Comparison of ENCODE assay signal across 8 cellular contexts in genomic region chr7:148941598-148942280, GRCh38. TPM values are rescaled to one million over a fixed set of nuclear protein-coding genes. Genes with fewer than 3 reads are reported as not detected.
DNase-seq lines count a peak whose midpoint lies in the region; ATAC-seq and TF ChIP-seq lines count a peak whose summit lies in the region.

No MANE protein-coding gene starts in this region.

- no peak overlapping the region for H3K14ac ChIP-seq in IMR-90 (replicated peaks; ENCODE audit: low read depth, low read length)

- no peak overlapping the region for H2AK5ac ChIP-seq in IMR-90 (ENCODE audit: low read depth, low read length)

- no peaks in the 10 kb centered on the region for H3K4me1 ChIP-seq in BE2C
- H3K4me1 ChIP-seq in IMR-90 (ENCODE audit: control insufficient read depth, insufficient read depth, low read length), result no peaks in the 10 kb centered on the region
- H3K4me1 ChIP-seq in OCI-LY7 (ENCODE audit: insufficient read depth, low read length, poor library complexity, severe bottlenecking), result peaks cover 13% of the 10 kb centered on the region
- H3K4me1 ChIP-seq in subcutaneous abdominal adipose tissue (ENCODE audit: control insufficient read depth in 5 of 5, insufficient read depth in 5 of 5, low read length in 5 of 5), result peaks cover 2 to 16% (median 14%) of the 10 kb centered on the region in 5 donors

- no peak overlapping the region for H4K91ac ChIP-seq in IMR-90 (ENCODE audit: insufficient read depth, low read depth, low read length)

- TF ChIP-seq RAD21 in IMR-90 (IDR thresholded peaks at IDR 0.05; ENCODE audit: low read length) (peak; percentile 41), neural cell (conservative IDR thresholded peaks at IDR 0.05) (no peak)

- H3K9me3 ChIP-seq in BE2C, result no peaks in the 10 kb centered on the region
- H3K9me3 ChIP-seq in IMR-90 (ENCODE audit: control insufficient read depth, insufficient read depth, low read length), result no peaks in the 10 kb centered on the region
- no peaks in the 10 kb centered on the region for H3K9me3 ChIP-seq in OCI-LY7 (ENCODE audit: low read length)
- no peaks in the 10 kb centered on the region for H3K9me3 ChIP-seq in neural cell (ENCODE audit: low read length)
- H3K9me3 ChIP-seq in subcutaneous abdominal adipose tissue (ENCODE audit: control insufficient read depth in 5 of 5, low read length in 5 of 5), result peaks cover 0 to 5% (median 0%) of the 10 kb centered on the region in 5 donors

- dilution Hi-C loops in IMR-90 (cut with HindIII; ENCODE audit: low sequenced_read_pairs, unreplicated experiment), result no loop called here

- H3K4me2 ChIP-seq in IMR-90 (ENCODE audit: low read depth, low read length) (peak overlapping the region; percentile 83), OCI-LY7 (ENCODE audit: low read length) (peak overlapping the region; percentile 82), neural cell (ENCODE audit: low read length) (peak overlapping the region; percentile 60)

- no peak overlapping the region for H2BK20ac ChIP-seq in IMR-90 (ENCODE audit: low read depth, low read length)

- H3K9ac ChIP-seq in IMR-90 (ENCODE audit: low read depth, low read length) (no peak overlapping the region), neural cell (ENCODE audit: low read length) (no peak overlapping the region), subcutaneous abdominal adipose tissue (ENCODE audit: low read length in 5 of 5) (peak overlapping the region in 4 of 5 donors; percentile 84 to 95 (median 94))

- H3K4ac ChIP-seq in IMR-90 (ENCODE audit: low read depth, low read length), result no peak overlapping the region

- H3K27ac ChIP-seq in IMR-90 (ENCODE audit: insufficient read depth, low read length), result no peak overlapping the region
- H3K27ac ChIP-seq in OCI-LY7 (ENCODE audit: low read depth, low read length, poor library complexity, severe bottlenecking), result peak overlapping the region; percentile 51
- no peak overlapping the region for H3K27ac ChIP-seq in neural cell (ENCODE audit: low read length)
- peak overlapping the region; percentile 97 for H3K27ac ChIP-seq in subcutaneous abdominal adipose tissue (ENCODE audit: low read depth, low read length)

- H3K23ac ChIP-seq in IMR-90 (ENCODE audit: low read depth, low read length), result no peak overlapping the region

- no peak for TF ChIP-seq POLR2A in IMR-90 (IDR thresholded peaks at IDR 0.05; ENCODE audit: low read depth, low read length)

- BruUV-seq in IMR-90 (replicated peaks; lab: Mats Ljungman, UMichigan) (no TSS peak), OCI-LY7 (replicated peaks; lab: Mats Ljungman, UMichigan) (no TSS peak)

- no peak overlapping the region for H2BK120ac ChIP-seq in IMR-90 (ENCODE audit: low read depth, low read length)

- H3K36me3 ChIP-seq in BE2C (no peaks in the 10 kb centered on the region), IMR-90 (ENCODE audit: control insufficient read depth, insufficient read depth, low read length) (no peaks in the 10 kb centered on the region), OCI-LY7 (ENCODE audit: insufficient read depth, low read length) (no peaks in the 10 kb centered on the region), neural cell (ENCODE audit: insufficient read depth, low read length) (no peaks in the 10 kb centered on the region), subcutaneous abdominal adipose tissue (ENCODE audit: control insufficient read depth in 5 of 5, insufficient read depth in 5 of 5, low read length in 5 of 5) (no peaks in the 10 kb centered on the region)

- no CpG with 5 or more reads among the region's 17 CpGs for WGBS in IMR-90 (ENCODE audit: extremely low coverage in 2 of 2, insufficient read length in 1 of 2), 2 experiments

- H2BK15ac ChIP-seq in IMR-90 (ENCODE audit: low read depth, low read length), result no peak overlapping the region

- H3K4me3 ChIP-seq in BE2C (ENCODE audit: low read depth, low read length) (peak overlapping the region; percentile 84), IMR-90 (ENCODE audit: insufficient read depth, low read depth, low read length) (peak overlapping the region; percentile 80; the same call in 1 of the 2 replicates), OCI-LY7 (ENCODE audit: low read depth, low read length, poor library complexity, severe bottlenecking) (peak overlapping the region; percentile 82), neural cell (ENCODE audit: low read length) (peak overlapping the region; percentile 81), subcutaneous abdominal adipose tissue (ENCODE audit: low read depth in 1 of 5, low read length in 5 of 5) (peak overlapping the region; percentile 51 to 90 (median 88))

- DNase-seq in BE2C (peak; percentile 91), IMR-90 (peak; percentile 52), OCI-LY7 (ENCODE audit: low spot score) (peak; percentile 70), fibroblast of peridontal ligament (ENCODE audit: extremely low read depth) (peak; percentile 38)
- DNase-seq in activated T-cell treated with anti-CD3 and anti-CD28 coated beads, Interleukin-2, amount 50 U/mL, for 1 hour, result peak; percentile 62

- no peak overlapping the region for H2BK5ac ChIP-seq in IMR-90 (ENCODE audit: low read depth, low read length, poor library complexity, severe bottlenecking)

- CTCF ChIA-PET in IMR-90 (lab: Yijun Ruan, JAX) (interaction anchor here (0.7 kb wide), 3 partner anchors 11 to 562 kb away, joined by 3 to 4 read pairs (median 3); no protein-coding TSS in a partner anchor), OCI-LY7 (lab: Charles Lee; ENCODE audit: unreplicated experiment) (interaction anchor here (0.6 to 1.5 kb wide), 6 partner anchors 22 to 364 kb away, joined by 3 read pairs; no protein-coding TSS in a partner anchor)

- H3K79me1 ChIP-seq in IMR-90 (ENCODE audit: low read depth in 1 of 2, low read length in 2 of 2), result no peaks in the 10 kb centered on the region

- H3K79me2 ChIP-seq in OCI-LY7 (ENCODE audit: insufficient read depth, low read depth, low read length), result peaks cover 6% of the 10 kb centered on the region; the same call in 1 of the 2 replicates
- no peaks in the 10 kb centered on the region for H3K79me2 ChIP-seq in neural cell (replicated peaks; ENCODE audit: insufficient read depth, low read length)

- in situ Hi-C loops in IMR-90 (cut with MboI; ENCODE audit: low sequenced_read_pairs), result no loop called here

- no peak overlapping the region for H4K8ac ChIP-seq in IMR-90 (ENCODE audit: low read depth in 2 of 2, low read length in 2 of 2)

- no peak overlapping the region for H3K56ac ChIP-seq in IMR-90 (ENCODE audit: extremely low read depth, insufficient read depth, low read length)

- H2AFZ ChIP-seq in IMR-90 (replicated peaks; ENCODE audit: low read length, poor library complexity) (peak overlapping the region; percentile 66), OCI-LY7 (ENCODE audit: low read length) (peak overlapping the region; percentile 92), neural cell (ENCODE audit: low read depth, low read length) (peak overlapping the region; percentile 75)

- intact Hi-C loops in IMR-90 (cut with micrococcal nuclease), result loop anchor here (1.0 to 5.0 kb wide), 3 partner anchors 57 to 241 kb away; partner anchors contain the start of gene EZH2
- intact Hi-C loops in OCI-LY7 (cut with micrococcal nuclease; ENCODE audit: unreplicated experiment), result loop anchor here (1.0 to 2.0 kb wide), 5 partner anchors 21 to 243 kb away; partner anchors contain the start of genes CUL1 and EZH2

- no peaks in the 10 kb centered on the region; the same call in 1 of the 2 replicates for H3K9me1 ChIP-seq in IMR-90 (ENCODE audit: insufficient read depth, low read length)

- no peaks in the 10 kb centered on the region for H3K27me3 ChIP-seq in BE2C
- no peaks in the 10 kb centered on the region for H3K27me3 ChIP-seq in IMR-90 (ENCODE audit: control insufficient read depth, insufficient read depth, low read length)
- no peaks in the 10 kb centered on the region for H3K27me3 ChIP-seq in neural cell (ENCODE audit: insufficient read depth, low read depth, low read length)
- H3K27me3 ChIP-seq in subcutaneous abdominal adipose tissue (ENCODE audit: control insufficient read depth in 5 of 5, insufficient read depth in 4 of 5, low read length in 5 of 5), result no peaks in the 10 kb centered on the region

- no peaks in the 10 kb centered on the region for H3K9me2 ChIP-seq in OCI-LY7 (ENCODE audit: insufficient read depth, low read length)
- H3K9me2 ChIP-seq in neural cell (ENCODE audit: insufficient read depth, low read length), result no peaks in the 10 kb centered on the region

- H4K5ac ChIP-seq in IMR-90 (ENCODE audit: low read depth, low read length), result no peak overlapping the region

- ATAC-seq in GM19468 (IDR thresholded peaks at IDR 0.05; ENCODE audit: extremely low read depth, unreplicated experiment) (peak; percentile 53), IMR-90 (ENCODE audit: low read depth) (peak; percentile 56)

- POLR2A ChIA-PET in IMR-90 (lab: Charles Lee; ENCODE audit: unreplicated experiment), result interaction anchor here (0.5 kb wide), 2 partner anchors 26 to 376 kb away, joined by 3 to 4 read pairs; no protein-coding TSS in a partner anchor
- POLR2A ChIA-PET in OCI-LY7 (lab: Charles Lee), result interaction anchor here (0.6 to 2.1 kb wide), 20 partner anchors 10 to 476 kb away, joined by 3 to 11 read pairs (median 3); partner anchors contain the start of gene CUL1

- no peaks in the 10 kb centered on the region for H4K20me1 ChIP-seq in IMR-90 (ENCODE audit: insufficient read depth, low read length)
- H4K20me1 ChIP-seq in OCI-LY7 (ENCODE audit: insufficient read depth, low read length), result no peaks in the 10 kb centered on the region
- H4K20me1 ChIP-seq in neural cell (ENCODE audit: insufficient read depth), result no peaks in the 10 kb centered on the region

- H3K18ac ChIP-seq in IMR-90 (ENCODE audit: low read depth, low read length), result no peak overlapping the region

- H3F3A ChIP-seq in neural cell (ENCODE audit: insufficient read depth, low read length, poor library complexity, severe bottlenecking), result no peaks in the 10 kb centered on the region

- TF ChIP-seq CTCF in BE2C (IDR thresholded peaks at IDR 0.05; ENCODE audit: low read depth, low read length) (peak; percentile 64), IMR-90 (conservative IDR thresholded peaks at IDR 0.05; ENCODE audit: low read depth, low read length) (peak; percentile 41), OCI-LY7 (conservative IDR thresholded peaks at IDR 0.05; ENCODE audit: low read length) (peak; percentile 40; the same call in 1 of the 2 replicates), neural cell (IDR thresholded peaks at IDR 0.05; ENCODE audit: poor library complexity, severe bottlenecking) (no peak)

- H2AK9ac ChIP-seq in IMR-90 (replicated peaks; ENCODE audit: low read depth, low read length, poor library complexity), result no peak overlapping the region

- TF ChIP-seq EP300 in neural cell (conservative IDR thresholded peaks at IDR 0.05; ENCODE audit: poor library complexity, severe bottlenecking), result no peak

TF ChIP-seq in neural cell, 6 proteins besides CTCF, POLR2A, EP300 and RAD21 (continues in another document):
- TF ChIP-seq MXI1 (conservative IDR thresholded peaks at IDR 0.05; ENCODE audit: poor library complexity, severe bottlenecking), result no peak

RNA-seq across cellular contexts. Expression of gene EZH2, which starts 57.6 kb away (rescaled TPM):
- polyA plus RNA-seq in BE2C (2012; ENCODE audit: insufficient read depth, insufficient read length, low read depth), result 12.9 TPM
- total RNA-seq in IMR-90 (2012; rRNA removed), result 13.1 and 16.4 TPM in 2 replicates
- 17.9 and 19.8 TPM in 2 replicates for polyA plus RNA-seq in IMR-90 (2012; rRNA removed)
- polyA plus RNA-seq in IMR-90 (2012; cell fraction: cytosol; rRNA removed), result 3.2 and 5.8 TPM in 2 replicates
- polyA plus RNA-seq in IMR-90 (2012; cell fraction: nucleus; rRNA removed; ENCODE audit: low replicate concordance), result 12.6 and 41.3 TPM in 2 replicates
- total RNA-seq in OCI-LY7 (2014; rRNA removed; shearing (Covaris generic)), result 45.5 and 60.2 TPM in 2 replicates
- 72.2 and 73.3 TPM in 2 replicates for total RNA-seq in OCI-LY7 (2022)
- polyA plus RNA-seq in neural cell, result 67.2 and 67.6 TPM in 2 replicates
- polyA minus RNA-seq in neural cell, result 69.4 and 74.8 TPM in 2 replicates

Comparison
In these comparisons a context has a peak if more than half of its experiments do, and no peak if none do; other contexts are left out.
1. DNase-seq: peak in every context shown above with its lines; median percentile 91 in BE2C; 70 in OCI-LY7; 62 in activated T-cell treated with anti-CD3 and anti-CD28 coated beads, Interleukin-2, amount 50 U/mL, for 1 hour; 52 in IMR-90; 38 in fibroblast of peridontal ligament.
2. H3K27ac ChIP-seq: peak in OCI-LY7 (single experiment) and subcutaneous abdominal adipose tissue (single experiment); none in IMR-90 (single experiment) and neural cell (single experiment).
3. H3K9ac ChIP-seq: peak in subcutaneous abdominal adipose tissue (4 of 5); none in IMR-90 (single experiment) and neural cell (single experiment).
4. Peak in every context shown above with its lines, with median percentiles within 50 percentile points of each other: H3K4me3 ChIP-seq, H2AFZ ChIP-seq and H3K4me2 ChIP-seq.